Comparison of ENCODE assay signal across 27 cellular contexts in genomic region chr13:28402057-28402381, GRCh38.
DNase-seq lines count a peak whose midpoint lies in the region; ATAC-seq, FAIRE-seq and TF ChIP-seq lines count a peak whose summit lies in the region.
"Had no signal": no experiment of that assay in that cellular context is flagged by ENCODE, and none has a peak within 500 bp of the region (broad histone marks: within the 10 kb centered on the region; RNA-seq: fewer than 3 reads in every experiment).

No MANE protein-coding gene starts in this region.

- POLR2A ChIA-PET in K562 (lab: Yijun Ruan, JAX): no interaction called here

- H3K79me2 ChIP-seq in K562 (ENCODE audit: control insufficient read depth, insufficient read depth, low read length): no peaks in the 10 kb centered on the region

- H3K27ac Mint-ChIP-seq in HFFc6: peak overlapping the region; percentile 95
- H3K27ac Mint-ChIP-seq: activated naive CD8-positive, alpha-beta T cell treated with anti-CD3 and anti-CD28 coated beads, Interleukin-2, amount 50 U/mL, for 24 hours; stimulated activated naive CD8-positive, alpha-beta T cell treated with anti-CD3 and anti-CD28 coated beads, Interleukin-15, amount 100 ng/mL, for 72 hours had no signal

- H3K27ac ChIP-seq in BLaER1 treated with 17β-estradiol and CSF1 and Interleukin-3, amounts not matched to agents 10 nM and 100 nM: peak overlapping the region in 3 of 11 experiments; percentile 52 to 57 (median 54); a peak in 7 of 22 replicates
- H3K27ac ChIP-seq in K562 (ENCODE audit: extremely low read depth, low read depth, low read length): no peak overlapping the region
- peak overlapping the region in 3 of 4 donors; percentile 24 to 61 (median 57) for H3K27ac ChIP-seq in gastrocnemius medialis
- H3K27ac ChIP-seq in tibial artery: no peak overlapping the region
- H3K27ac ChIP-seq: neutrophil, skin epidermis had no signal

- peaks cover 12 to 99% (median 87%) of the 10 kb centered on the region in 11 experiments for H3K36me3 ChIP-seq in BLaER1 treated with 17β-estradiol and CSF1 and Interleukin-3, amounts not matched to agents 10 nM and 100 nM
- H3K36me3 ChIP-seq in K562 (ENCODE audit: control insufficient read depth, insufficient read depth, low read length) (no peaks in the 10 kb centered on the region), gastrocnemius medialis (no peaks in the 10 kb centered on the region), tibial artery (no peaks in the 10 kb centered on the region)
- H3K36me3 ChIP-seq: neutrophil, tibial nerve had no signal

- FAIRE-seq in K562 (lab: Jason Lieb, UNC): no peak

- peaks cover 49% of the 10 kb centered on the region for H3K4me1 Mint-ChIP-seq in HFFc6 (ENCODE audit: low read depth)

- no peak for TF ChIP-seq CTCF in HFFc6 (IDR thresholded peaks at IDR 0.05)
- TF ChIP-seq CTCF in K562 (IDR thresholded peaks at IDR 0.05 in 2 of 3, conservative IDR thresholded peaks at IDR 0.05 in 1 of 3; ENCODE audit: insufficient read depth in 2 of 3, low read depth in 1 of 3, low read length in 3 of 3): no peak
- no peak for TF ChIP-seq CTCF in gastrocnemius medialis (IDR thresholded peaks at IDR 0.05 in 4 of 5, conservative IDR thresholded peaks at IDR 0.05 in 1 of 5)
- TF ChIP-seq CTCF in tibial artery (IDR thresholded peaks at IDR 0.05): no peak

- CTCF ChIA-PET in K562 (lab: Yijun Ruan, JAX; ENCODE audit: low intra/inter-chr PET ratio): no interaction called here

- H3K4me3 ChIP-seq in BLaER1 treated with 17β-estradiol and CSF1 and Interleukin-3, amounts not matched to agents 10 nM and 100 nM: no peak overlapping the region
- H3K4me3 ChIP-seq in K562 (no peak overlapping the region), gastrocnemius medialis (no peak overlapping the region), tibial artery (no peak overlapping the region)
- H3K4me3 ChIP-seq: skin epidermis, tibial nerve had no signal

- no peaks in the 10 kb centered on the region for H3K9me3 Mint-ChIP-seq in HFFc6
- H3K9me3 Mint-ChIP-seq: activated naive CD8-positive, alpha-beta T cell treated with anti-CD3 and anti-CD28 coated beads, Interleukin-2, amount 50 U/mL, for 24 hours; stimulated activated naive CD8-positive, alpha-beta T cell treated with anti-CD3 and anti-CD28 coated beads, Interleukin-15, amount 100 ng/mL, for 72 hours had no signal

- H3K4me1 ChIP-seq in BLaER1 treated with 17β-estradiol and CSF1 and Interleukin-3, amounts not matched to agents 10 nM and 100 nM: peaks cover 0 to 35% (median 12%) of the 10 kb centered on the region in 10 experiments; a peak in 12 of 20 replicates
- peaks cover 2 to 6% of the 10 kb centered on the region in 2 experiments; a peak in 3 of 5 replicates for H3K4me1 ChIP-seq in K562 (replicated peaks in 1 of 2; ENCODE audit: control insufficient read depth in 2 of 2, insufficient read depth in 2 of 2, low read length in 2 of 2)
- H3K4me1 ChIP-seq in gastrocnemius medialis: no peaks in the 10 kb centered on the region
- H3K4me1 ChIP-seq in tibial artery: peaks cover 0 to 4% (median 0%) of the 10 kb centered on the region in 4 donors

- ATAC-seq in K562 (no peak), gastrocnemius medialis (no peak)
- ATAC-seq: activated naive CD8-positive, alpha-beta T cell treated with anti-CD3 and anti-CD28 coated beads, Interleukin-2, amount 50 U/mL, for 24 hours; HCT116; stimulated activated naive CD8-positive, alpha-beta T cell treated with anti-CD3 and anti-CD28 coated beads, Interleukin-15, amount 100 ng/mL, for 72 hours had no signal

- no peak for TF ChIP-seq EP300 in K562 (IDR thresholded peaks at IDR 0.05; ENCODE audit: low read length)

- H3K4me3 Mint-ChIP-seq in HFFc6: peak overlapping the region; percentile 84
- H3K4me3 Mint-ChIP-seq: activated naive CD8-positive, alpha-beta T cell treated with anti-CD3 and anti-CD28 coated beads, Interleukin-2, amount 50 U/mL, for 24 hours; stimulated activated naive CD8-positive, alpha-beta T cell treated with anti-CD3 and anti-CD28 coated beads, Interleukin-15, amount 100 ng/mL, for 72 hours had no signal

- H3K27me3 ChIP-seq in BLaER1 treated with 17β-estradiol and CSF1 and Interleukin-3, amounts not matched to agents 10 nM and 100 nM: no peaks in the 10 kb centered on the region
- no peaks in the 10 kb centered on the region for H3K27me3 ChIP-seq in K562 (ENCODE audit: control insufficient read depth in 2 of 2, insufficient read depth in 2 of 2, low read length in 2 of 2)
- H3K27me3 ChIP-seq in gastrocnemius medialis: no peaks in the 10 kb centered on the region
- no peaks in the 10 kb centered on the region for H3K27me3 ChIP-seq in tibial artery
- H3K27me3 ChIP-seq: tibial nerve had no signal

- TF ChIP-seq POLR2A in K562 (conservative IDR thresholded peaks at IDR 0.05): no peak
- no peak for TF ChIP-seq POLR2A in gastrocnemius medialis (IDR thresholded peaks at IDR 0.05)

- intact Hi-C loops in K562 (cut with micrococcal nuclease) (loop anchor here (10.0 kb wide), 1 partner anchor 233 kb away; no protein-coding TSS in a partner anchor), gastrocnemius medialis (cut with DNase I; ENCODE audit: low total_unique reads) (no loop called here), tibial artery (cut with DNase I; ENCODE audit: low total_unique reads) (no loop called here)

- in situ Hi-C loops in K562 (cut with MboI) (no loop called here), gastrocnemius medialis (cut with MboI; ENCODE audit: low sequenced_read_pairs in 4 of 4) (no loop called here)

- H3K9me3 ChIP-seq in BLaER1 treated with 17β-estradiol and CSF1 and Interleukin-3, amounts not matched to agents 10 nM and 100 nM (replicated peaks in 1 of 11): no peaks in the 10 kb centered on the region
- H3K9me3 ChIP-seq in K562 (replicated peaks; ENCODE audit: control insufficient read depth, insufficient read depth, low read depth, low read length) (no peaks in the 10 kb centered on the region), gastrocnemius medialis (no peaks in the 10 kb centered on the region), tibial artery (no peaks in the 10 kb centered on the region)
- H3K9me3 ChIP-seq: neutrophil, tibial nerve had no signal

- no peaks in the 10 kb centered on the region for H3K27me3 Mint-ChIP-seq in HFFc6 (ENCODE audit: insufficient read depth)
- H3K27me3 Mint-ChIP-seq: activated naive CD8-positive, alpha-beta T cell treated with anti-CD3 and anti-CD28 coated beads, Interleukin-2, amount 50 U/mL, for 24 hours; stimulated activated naive CD8-positive, alpha-beta T cell treated with anti-CD3 and anti-CD28 coated beads, Interleukin-15, amount 100 ng/mL, for 72 hours had no signal

- H3K9ac ChIP-seq in BLaER1 treated with 17β-estradiol and CSF1 and Interleukin-3, amounts not matched to agents 10 nM and 100 nM: peak overlapping the region in 1 of 11 experiments; percentile 34; a peak in 1 of 22 replicates
- H3K9ac ChIP-seq in K562 (ENCODE audit: insufficient read depth in 1 of 2, low read depth in 2 of 2, low read length in 2 of 2): no peak overlapping the region

- no peak for DNase-seq in HFFc6
- no peak for DNase-seq in K562 (ENCODE audit: extremely low read depth in 1 of 4, low spot score in 3 of 4)
- no peak for DNase-seq in gastrocnemius medialis
- DNase-seq in activated CD4-positive, alpha-beta T cell treated with anti-CD3 and anti-CD28 coated beads for 4 hours: no peak
- DNase-seq in activated CD4-positive, CD25-positive, alpha-beta regulatory T cell (lab: John Stamatoyannopoulos, UW): no peak
- no peak for DNase-seq in tibial artery
- DNase-seq: activated CD4-positive, alpha-beta T cell treated with anti-CD3 and anti-CD28 coated beads for 48 hours; activated gamma-delta T cell; activated naive CD8-positive, alpha-beta T cell treated with anti-CD3 and anti-CD28 coated beads, Interleukin-2, amount 50 U/mL, for 24 hours; activated T-cell treated with anti-CD3 and anti-CD28 coated beads, Interleukin-2, amount 50 U/mL, for 1 hour; C1 segment of cervical spinal cord; cerebellar nuclear complex; DND-41; glutamatergic neuron; MM.1S; NCI-H1436; NCI-H345; NCI-H774; stimulated activated CD4-positive, alpha-beta T cell treated with anti-CD3 and anti-CD28 coated beads, Interleukin-1b, Interleukin-23, amount 100 ng/mL, for 48 hours; stimulated activated CD8-positive, alpha-beta memory T cell treated with anti-CD3 and anti-CD28 coated beads, Interleukin-4, amount 100 ng/mL, for 48 hours; stimulated activated naive CD8-positive, alpha-beta T cell treated with anti-CD3 and anti-CD28 coated beads, Interleukin-15, amount 100 ng/mL, for 72 hours; T-helper 2 cell had no signal

- no peak for TF ChIP-seq RAD21 in K562 (CRISPR knock-in tag; conservative IDR thresholded peaks at IDR 0.05 in 1 of 2, IDR thresholded peaks at IDR 0.05 in 1 of 2)

- H4K20me1 ChIP-seq in BLaER1 treated with 17β-estradiol and CSF1 and Interleukin-3, amounts not matched to agents 10 nM and 100 nM: peaks cover 0 to 5% (median 0%) of the 10 kb centered on the region in 11 experiments; a peak in 3 of 22 replicates
- no peaks in the 10 kb centered on the region for H4K20me1 ChIP-seq in K562 (replicated peaks; ENCODE audit: control insufficient read depth, insufficient read depth, low read length)

- 48% methylated on average over 5 of the region's 5 CpGs for WGBS in K562 (ENCODE audit: insufficient coverage, low coverage, missing lambda C conversion rate)

- no peaks in the 10 kb centered on the region for H3K9me1 ChIP-seq in K562 (ENCODE audit: control insufficient read depth, insufficient read depth, low read length)

- peak overlapping the region in 6 of 11 experiments; percentile 1 to 71 (median 50); a peak in 9 of 22 replicates for H3K4me2 ChIP-seq in BLaER1 treated with 17β-estradiol and CSF1 and Interleukin-3, amounts not matched to agents 10 nM and 100 nM
- H3K4me2 ChIP-seq in K562 (ENCODE audit: insufficient read depth, low read length): no peak overlapping the region

- peaks cover 37% of the 10 kb centered on the region for H3K36me3 Mint-ChIP-seq in HFFc6 (ENCODE audit: low read depth)

- H2AFZ ChIP-seq in K562 (ENCODE audit: low read depth, low read length): peak overlapping the region; percentile 82; the same call in 1 of the 2 replicates

- BruUV-seq in K562 (replicated peaks; lab: Mats Ljungman, UMichigan): no TSS peak

TF ChIP-seq in K562, 482 proteins besides CTCF, POLR2A, EP300 and RAD21 (continues in another document):
- TF ChIP-seq, protein P1, sequence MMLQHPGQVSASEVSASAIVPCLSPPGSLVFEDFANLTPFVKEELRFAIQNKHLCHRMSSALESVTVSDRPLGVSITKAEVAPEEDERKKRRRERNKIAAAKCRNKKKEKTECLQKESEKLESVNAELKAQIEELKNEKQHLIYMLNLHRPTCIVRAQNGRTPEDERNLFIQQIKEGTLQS (IDR thresholded peaks at IDR 0.05): 0 out of 2 replicates have a peak, but pooled peaks have one; percentile 75
- TF ChIP-seq, protein P1 (CRISPR knock-in tag; conservative IDR thresholded peaks at IDR 0.05): no peak

Comparison
In these comparisons a context has a peak if more than half of its experiments do, and no peak if none do; other contexts are left out.
1. H3K27ac ChIP-seq: peak in gastrocnemius medialis (3 of 4); none in K562 (single experiment) and tibial artery (0 of 2).